ENCODE assay signal across 24 cellular contexts in the genomic region with DNA sequence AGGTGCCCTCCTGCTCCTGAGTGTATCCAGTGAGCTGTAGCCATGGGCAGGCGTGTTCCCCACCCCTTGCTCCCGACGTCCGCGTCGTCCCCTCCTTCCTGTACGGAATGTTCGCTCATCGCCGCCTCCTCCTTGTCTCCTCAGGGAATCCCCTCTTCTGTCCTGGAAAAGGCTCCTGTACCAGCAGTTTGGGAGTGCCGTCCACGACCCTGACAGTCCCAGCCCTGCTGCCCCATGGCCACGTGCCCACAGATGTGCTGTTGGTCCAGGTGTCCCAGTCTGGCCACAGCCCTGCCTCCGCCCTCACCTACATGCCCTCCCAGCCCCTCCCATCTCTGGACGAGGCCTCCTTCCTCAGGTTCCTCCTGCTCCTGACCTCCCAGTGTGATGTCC. TPM values are rescaled to one million over a fixed set of nuclear protein-coding genes. Genes with fewer than 3 reads are reported as not detected.
DNase-seq lines count a peak whose midpoint lies in the region; ATAC-seq and TF ChIP-seq lines count a peak whose summit lies in the region.
"Had no signal": no experiment of that assay in that cellular context is flagged by ENCODE, and none has a peak within 500 bp of the region (broad histone marks: within the 10 kb centered on the region; RNA-seq: fewer than 3 reads in every experiment).

No MANE protein-coding gene starts in this region.

- H3K14ac ChIP-seq in mesenchymal stem cell (ENCODE audit: low read length in 2 of 2): no peak overlapping the region

- DNase-seq in activated T-cell treated with anti-CD3 and anti-CD28 coated beads, Interleukin-2, amount 50 U/mL, for 24 hours: peak; percentile 17
- DNase-seq in activated T-cell treated with anti-CD3 and anti-CD28 coated beads, Interleukin-2, amount 50 U/mL, for 4 hours: no peak
- DNase-seq in activated CD8-positive, alpha-beta memory T cell treated with anti-CD3 and anti-CD28 coated beads, Interleukin-2, amount 50 U/mL, for 48 hours: peak; percentile 36
- DNase-seq in left colon: no peak
- peak; percentile 58 for DNase-seq in spleen
- DNase-seq in mesenchymal stem cell: no peak
- DNase-seq in HUDEP-2 (lab: John Stamatoyannopoulos, UW; ENCODE audit: unreplicated experiment in 76 of 76): no peak
- DNase-seq: BE2C; CD4-positive, CD25-positive, alpha-beta regulatory T cell; DMS153; GDM1; Kasumi-1; MM.1S; NCI-H1092; NCI-H1436 treated with DMSO at 0.1 percent for 48 hours; NCI-H2029; NCI-H345; NCI-H526 had no signal

- H3K4me3 Mint-ChIP-seq in activated T-cell treated with anti-CD3 and anti-CD28 coated beads, Interleukin-2, amount 50 U/mL, for 24 hours: no peak overlapping the region
- no peak overlapping the region for H3K4me3 Mint-ChIP-seq in activated T-cell treated with anti-CD3 and anti-CD28 coated beads, Interleukin-2, amount 50 U/mL, for 4 hours
- H3K4me3 Mint-ChIP-seq: CD4-positive, CD25-positive, alpha-beta regulatory T cell; GM23338 had no signal

- no peaks in the 10 kb centered on the region for H3K27me3 Mint-ChIP-seq in activated T-cell treated with anti-CD3 and anti-CD28 coated beads, Interleukin-2, amount 50 U/mL, for 24 hours
- no peaks in the 10 kb centered on the region for H3K27me3 Mint-ChIP-seq in activated T-cell treated with anti-CD3 and anti-CD28 coated beads, Interleukin-2, amount 50 U/mL, for 4 hours (ENCODE audit: low read depth)
- H3K27me3 Mint-ChIP-seq: CD4-positive, CD25-positive, alpha-beta regulatory T cell had no signal

- TF ChIP-seq POLR2A in spleen (IDR thresholded peaks at IDR 0.05): no peak

- no peaks in the 10 kb centered on the region for H3K9me3 Mint-ChIP-seq in activated T-cell treated with anti-CD3 and anti-CD28 coated beads, Interleukin-2, amount 50 U/mL, for 24 hours
- no peaks in the 10 kb centered on the region for H3K9me3 Mint-ChIP-seq in activated T-cell treated with anti-CD3 and anti-CD28 coated beads, Interleukin-2, amount 50 U/mL, for 4 hours
- H3K9me3 Mint-ChIP-seq: GM23338 had no signal

- no peak overlapping the region for H4K91ac ChIP-seq in mesenchymal stem cell (ENCODE audit: low read length)

- no peak overlapping the region for H4K8ac ChIP-seq in mesenchymal stem cell (ENCODE audit: low read length)

- ATAC-seq in activated T-cell treated with anti-CD3 and anti-CD28 coated beads, Interleukin-2, amount 50 U/mL, for 4 hours: no peak
- peak; percentile 16 for ATAC-seq in left colon
- no peak for ATAC-seq in GM21515 (IDR thresholded peaks at IDR 0.05; ENCODE audit: unreplicated experiment)
- ATAC-seq: GM23338, HCT116, Panc1, Right ventricle myocardium inferior had no signal

- no peak overlapping the region for H3K4ac ChIP-seq in mesenchymal stem cell (ENCODE audit: low read depth in 1 of 2, low read length in 2 of 2)

- H3K36me3 ChIP-seq in spleen (peaks cover 0 to 50% (median 0%) of the 10 kb centered on the region in 6 donors), mesenchymal stem cell (ENCODE audit: control insufficient read depth in 1 of 2, insufficient read depth in 2 of 2, low read depth in 1 of 2, low read length in 2 of 2) (peaks cover 0 to 20% of the 10 kb centered on the region in 2 experiments)

- no peak overlapping the region for H2AFZ ChIP-seq in mesenchymal stem cell (ENCODE audit: low read depth, low read length)
- H2AFZ ChIP-seq: GM23338 had no signal

- 85 to 94% (median 89%) methylated on average over 15 of the region's 15 CpGs for WGBS in spleen, 5 donors
- WGBS in mesenchymal stem cell: 90% methylated on average over 14 of the region's 15 CpGs

- H3K9ac ChIP-seq in mesenchymal stem cell (ENCODE audit: low read length): no peak overlapping the region

- intact Hi-C loops in left colon (cut with DNase I, micrococcal nuclease): no loop called here
- intact Hi-C loops in spleen (cut with DNase I; ENCODE audit: low total_unique reads): no loop called here

- no peaks in the 10 kb centered on the region for H3K4me1 Mint-ChIP-seq in activated T-cell treated with anti-CD3 and anti-CD28 coated beads, Interleukin-2, amount 50 U/mL, for 24 hours (ENCODE audit: low read depth)
- H3K4me1 Mint-ChIP-seq in activated T-cell treated with anti-CD3 and anti-CD28 coated beads, Interleukin-2, amount 50 U/mL, for 4 hours (ENCODE audit: low read depth): no peaks in the 10 kb centered on the region
- H3K4me1 Mint-ChIP-seq: CD4-positive, CD25-positive, alpha-beta regulatory T cell; GM23338 had no signal

- no peak for TF ChIP-seq CTCF in spleen (IDR thresholded peaks at IDR 0.05 in 8 of 11, conservative IDR thresholded peaks at IDR 0.05 in 3 of 11)

- H3K36me3 Mint-ChIP-seq in activated T-cell treated with anti-CD3 and anti-CD28 coated beads, Interleukin-2, amount 50 U/mL, for 24 hours (ENCODE audit: low read depth): peaks cover 7% of the 10 kb centered on the region
- peaks cover 17% of the 10 kb centered on the region for H3K36me3 Mint-ChIP-seq in activated T-cell treated with anti-CD3 and anti-CD28 coated beads, Interleukin-2, amount 50 U/mL, for 4 hours (ENCODE audit: insufficient read depth)

- H3K27me3 ChIP-seq in spleen (replicated peaks in 1 of 7) (peaks cover 0 to 23% (median 0%) of the 10 kb centered on the region in 7 donors), mesenchymal stem cell (ENCODE audit: control insufficient read depth in 1 of 2, insufficient read depth in 1 of 2, low read length in 2 of 2) (peaks cover 6 to 29% of the 10 kb centered on the region in 2 experiments)
- H3K27me3 ChIP-seq: BE2C had no signal

- H3K27ac Mint-ChIP-seq in activated T-cell treated with anti-CD3 and anti-CD28 coated beads, Interleukin-2, amount 50 U/mL, for 24 hours: no peak overlapping the region
- H3K27ac Mint-ChIP-seq: CD4-positive, CD25-positive, alpha-beta regulatory T cell; GM23338 had no signal

- no peak overlapping the region for H2BK120ac ChIP-seq in mesenchymal stem cell (ENCODE audit: low read depth, low read length)

- H3K27ac ChIP-seq in spleen (no peak overlapping the region), mesenchymal stem cell (ENCODE audit: low read length, poor library complexity, severe bottlenecking) (no peak overlapping the region)

- no peak overlapping the region for H3K23ac ChIP-seq in mesenchymal stem cell (ENCODE audit: low read length in 2 of 2)

- H2BK12ac ChIP-seq in mesenchymal stem cell (ENCODE audit: low read length in 2 of 2): no peak overlapping the region

- H3K4me2 ChIP-seq in mesenchymal stem cell (ENCODE audit: low read length, poor library complexity, severe bottlenecking): no peak overlapping the region
- H3K4me2 ChIP-seq: GM23338 had no signal

- H3K18ac ChIP-seq in mesenchymal stem cell (ENCODE audit: low read depth in 1 of 2, low read length in 2 of 2): no peak overlapping the region

- H3K79me1 ChIP-seq in mesenchymal stem cell (replicated peaks; ENCODE audit: low read length, poor library complexity, severe bottlenecking): no peaks in the 10 kb centered on the region

- no peaks in the 10 kb centered on the region for H3K9me3 ChIP-seq in spleen
- no peaks in the 10 kb centered on the region for H3K9me3 ChIP-seq in mesenchymal stem cell (ENCODE audit: control insufficient read depth, low read length)
- H3K9me3 ChIP-seq: BE2C had no signal

- no peak overlapping the region for H3K4me3 ChIP-seq in spleen
- no peak overlapping the region for H3K4me3 ChIP-seq in mesenchymal stem cell (ENCODE audit: insufficient read depth in 1 of 2, low read depth in 1 of 2, low read length in 2 of 2)
- H3K4me3 ChIP-seq: GM23338 had no signal

- no peak overlapping the region for H2BK5ac ChIP-seq in mesenchymal stem cell (ENCODE audit: low read depth, low read length, poor library complexity, severe bottlenecking)

- H3K4me1 ChIP-seq in spleen (peaks cover 0 to 9% (median 1%) of the 10 kb centered on the region in 6 donors), mesenchymal stem cell (ENCODE audit: control insufficient read depth, insufficient read depth, low read depth, low read length) (peaks cover 2% of the 10 kb centered on the region)
- H3K4me1 ChIP-seq: BE2C had no signal

- no peak overlapping the region for H2BK15ac ChIP-seq in mesenchymal stem cell (ENCODE audit: low read depth, poor library complexity, severe bottlenecking)

- no peak overlapping the region for H2AK5ac ChIP-seq in mesenchymal stem cell (ENCODE audit: low read length, severe bottlenecking)

RNA-seq across cellular contexts. Expression of gene OR1D5, which starts 30.2 kb away (rescaled TPM):
- not detected for total RNA-seq in activated T-cell treated with anti-CD3 and anti-CD28 coated beads, Interleukin-2, amount 50 U/mL, for 4 hours
- not detected for total RNA-seq in left colon
- total RNA-seq in spleen: not detected
- not detected for polyA plus RNA-seq in spleen
- polyA plus RNA-seq in mesenchymal stem cell (2013, experiment 1 of 2): not detected
- not detected for polyA plus RNA-seq in mesenchymal stem cell (2013, experiment 2 of 2)
- total RNA-seq: CD4-positive, CD25-positive, alpha-beta regulatory T cell; Daoy; GM23338; Right ventricle myocardium inferior had no signal
- polyA plus RNA-seq: CD4-positive, CD25-positive, alpha-beta regulatory T cell; GM23338 had no signal

Comparison
In these comparisons a context has a peak if more than half of its experiments do, and no peak if none do; other contexts are left out.
1. DNase-seq: peak in activated T-cell treated with anti-CD3 and anti-CD28 coated beads, Interleukin-2, amount 50 U/mL, for 24 hours (single experiment), activated CD8-positive, alpha-beta memory T cell treated with anti-CD3 and anti-CD28 coated beads, Interleukin-2, amount 50 U/mL, for 48 hours (single experiment) and spleen (single experiment); none in activated T-cell treated with anti-CD3 and anti-CD28 coated beads, Interleukin-2, amount 50 U/mL, for 4 hours (single experiment), left colon (0 of 2), mesenchymal stem cell (single experiment) and HUDEP-2 (0 of 76).